1 cellular context compared by ENCODE assay signal in the genomic region with DNA sequence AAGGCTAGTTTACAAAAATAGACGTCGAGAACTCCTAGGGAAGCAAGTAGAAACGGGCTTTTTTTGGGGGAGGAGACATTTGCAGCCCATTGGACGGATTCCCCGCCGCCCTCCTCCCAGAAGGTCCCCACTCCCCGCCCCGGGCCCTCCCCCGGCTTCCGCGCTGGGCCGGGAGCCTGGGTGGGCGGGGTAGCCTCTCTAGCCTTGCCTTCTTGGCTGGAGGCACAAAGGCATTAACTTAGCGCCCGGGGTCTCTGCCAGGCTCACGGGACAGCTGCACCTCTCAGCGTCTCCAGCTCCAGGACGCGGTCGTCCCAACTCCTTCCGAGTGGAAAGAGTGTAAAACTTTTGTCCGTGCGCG.
TF ChIP-seq lines count a peak whose summit lies in the region.

A gene with protein sequence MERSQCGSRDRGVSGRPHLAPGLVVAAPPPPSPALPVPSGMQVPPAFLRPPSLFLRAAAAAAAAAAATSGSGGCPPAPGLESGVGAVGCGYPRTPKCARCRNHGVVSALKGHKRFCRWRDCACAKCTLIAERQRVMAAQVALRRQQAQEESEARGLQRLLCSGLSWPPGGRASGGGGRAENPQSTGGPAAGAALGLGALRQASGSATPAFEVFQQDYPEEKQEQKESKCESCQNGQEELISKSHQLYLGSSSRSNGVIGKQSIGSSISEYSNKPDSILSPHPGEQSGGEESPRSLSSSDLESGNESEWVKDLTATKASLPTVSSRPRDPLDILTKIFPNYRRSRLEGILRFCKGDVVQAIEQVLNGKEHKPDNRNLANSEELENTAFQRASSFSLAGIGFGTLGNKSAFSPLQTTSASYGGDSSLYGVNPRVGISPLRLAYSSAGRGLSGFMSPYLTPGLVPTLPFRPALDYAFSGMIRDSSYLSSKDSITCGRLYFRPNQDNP (plus strand): TSS at position 236 of the 361 bp plus-strand sequence. CDS start 242 bp downstream, outside the sequence.

TF ChIP-seq in WTC11, 78 proteins besides CTCF, POLR2A, EP300 and RAD21 (continued from another document):
- no peak for TF ChIP-seq E2F4 (CRISPR knock-in tag; IDR thresholded peaks at IDR 0.05; ENCODE audit: borderline replicate concordance, low read depth)
- TF ChIP-seq, protein P1, sequence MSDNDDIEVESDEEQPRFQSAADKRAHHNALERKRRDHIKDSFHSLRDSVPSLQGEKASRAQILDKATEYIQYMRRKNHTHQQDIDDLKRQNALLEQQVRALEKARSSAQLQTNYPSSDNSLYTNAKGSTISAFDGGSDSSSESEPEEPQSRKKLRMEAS (CRISPR knock-in tag; IDR thresholded peaks at IDR 0.05): no peak; the same call in 1 of the 2 replicates
- TF ChIP-seq, protein P2, sequence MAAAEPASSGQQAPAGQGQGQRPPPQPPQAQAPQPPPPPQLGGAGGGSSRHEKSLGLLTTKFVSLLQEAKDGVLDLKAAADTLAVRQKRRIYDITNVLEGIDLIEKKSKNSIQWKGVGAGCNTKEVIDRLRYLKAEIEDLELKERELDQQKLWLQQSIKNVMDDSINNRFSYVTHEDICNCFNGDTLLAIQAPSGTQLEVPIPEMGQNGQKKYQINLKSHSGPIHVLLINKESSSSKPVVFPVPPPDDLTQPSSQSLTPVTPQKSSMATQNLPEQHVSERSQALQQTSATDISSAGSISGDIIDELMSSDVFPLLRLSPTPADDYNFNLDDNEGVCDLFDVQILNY (CRISPR knock-in tag; IDR thresholded peaks at IDR 0.05): 0 out of 2 replicates have a peak, but pooled peaks have one; percentile 7
- TF ChIP-seq CREB1 (CRISPR knock-in tag; IDR thresholded peaks at IDR 0.05): no peak
- TF ChIP-seq ZNF512 (CRISPR knock-in tag; IDR thresholded peaks at IDR 0.05; ENCODE audit: borderline replicate concordance): no peak
- TF ChIP-seq ZNF138 (CRISPR knock-in tag; conservative IDR thresholded peaks at IDR 0.05): no peak
- TF ChIP-seq, protein P3, sequence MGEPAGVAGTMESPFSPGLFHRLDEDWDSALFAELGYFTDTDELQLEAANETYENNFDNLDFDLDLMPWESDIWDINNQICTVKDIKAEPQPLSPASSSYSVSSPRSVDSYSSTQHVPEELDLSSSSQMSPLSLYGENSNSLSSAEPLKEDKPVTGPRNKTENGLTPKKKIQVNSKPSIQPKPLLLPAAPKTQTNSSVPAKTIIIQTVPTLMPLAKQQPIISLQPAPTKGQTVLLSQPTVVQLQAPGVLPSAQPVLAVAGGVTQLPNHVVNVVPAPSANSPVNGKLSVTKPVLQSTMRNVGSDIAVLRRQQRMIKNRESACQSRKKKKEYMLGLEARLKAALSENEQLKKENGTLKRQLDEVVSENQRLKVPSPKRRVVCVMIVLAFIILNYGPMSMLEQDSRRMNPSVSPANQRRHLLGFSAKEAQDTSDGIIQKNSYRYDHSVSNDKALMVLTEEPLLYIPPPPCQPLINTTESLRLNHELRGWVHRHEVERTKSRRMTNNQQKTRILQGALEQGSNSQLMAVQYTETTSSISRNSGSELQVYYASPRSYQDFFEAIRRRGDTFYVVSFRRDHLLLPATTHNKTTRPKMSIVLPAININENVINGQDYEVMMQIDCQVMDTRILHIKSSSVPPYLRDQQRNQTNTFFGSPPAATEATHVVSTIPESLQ (CRISPR knock-in tag; IDR thresholded peaks at IDR 0.05): no peak
- no peak for TF ChIP-seq ZBTB21 (CRISPR knock-in tag; IDR thresholded peaks at IDR 0.05; ENCODE audit: borderline replicate concordance)
- TF ChIP-seq GRHL2 (CRISPR knock-in tag; IDR thresholded peaks at IDR 0.05; ENCODE audit: insufficient replicate concordance, severe bottlenecking): no peak
- no peak for TF ChIP-seq MYBL2 (CRISPR knock-in tag; IDR thresholded peaks at IDR 0.05)
- no peak for TF ChIP-seq AR (CRISPR knock-in tag; IDR thresholded peaks at IDR 0.05)
- no peak for TF ChIP-seq ZNF317 (CRISPR knock-in tag; IDR thresholded peaks at IDR 0.05; ENCODE audit: borderline replicate concordance, low read depth)
- TF ChIP-seq NFYB (CRISPR knock-in tag; conservative IDR thresholded peaks at IDR 0.05; ENCODE audit: low read depth): 0 out of 2 replicates have a peak, but pooled peaks have one; percentile 10
- TF ChIP-seq ELF4 (CRISPR knock-in tag; IDR thresholded peaks at IDR 0.05; ENCODE audit: low read depth): no peak
